In the genomic region with DNA sequence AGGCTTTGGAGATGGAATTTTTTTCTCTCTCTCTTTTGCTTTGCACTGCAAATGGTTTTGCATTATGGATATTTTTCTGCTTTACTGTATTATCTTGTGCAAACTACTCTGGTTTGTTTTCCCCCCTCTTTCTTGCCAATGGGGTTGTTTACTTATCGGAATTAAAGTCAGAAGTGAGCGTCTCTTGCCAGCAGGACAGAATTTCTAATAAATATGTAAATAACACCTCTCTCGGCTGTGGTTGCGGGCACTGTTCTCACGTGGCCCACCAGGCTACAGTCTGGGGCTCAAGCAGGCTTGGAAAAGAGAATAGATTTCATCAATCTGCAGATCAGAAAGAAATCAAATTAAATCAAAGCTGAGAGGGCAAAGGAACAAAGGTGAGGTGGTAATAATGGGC, we compare ENCODE assay signal across 26 cellular contexts.
"Had no signal": no experiment of that assay in that cellular context is flagged by ENCODE, and none has a peak within 500 bp of the region (broad histone marks: within the 10 kb centered on the region; RNA-seq: fewer than 3 reads in every experiment).

No MANE protein-coding gene starts in this region.

- DNase-seq: activated CD4-positive, alpha-beta memory T cell treated with anti-CD3 and anti-CD28 coated beads for 36 hours; activated CD4-positive, alpha-beta T cell treated with anti-CD3 and anti-CD28 coated beads for 36 hours; activated CD4-positive, alpha-beta T cell treated with anti-CD3 and anti-CD28 coated beads, Interleukin-2, amount 10 ng/mL, durations not matched to agents 24 days and 14 days; activated CD4-positive, CD25-positive, alpha-beta regulatory T cell; activated CD4-positive, CD25-positive, alpha-beta regulatory T cell treated with anti-CD3 and anti-CD28 coated beads, Interleukin-2, amount 50 U/mL, for 72 hours; activated CD8-positive, alpha-beta memory T cell treated with anti-CD3 and anti-CD28 coated beads, Interleukin-2, amount 10 ng/mL, durations not matched to agents 7 days and 5 days; activated CD8-positive, alpha-beta memory T cell treated with anti-CD3 and anti-CD28 coated beads, Interleukin-2, amount 50 U/mL, for 4 hours; activated CD8-positive, alpha-beta T cell treated with anti-CD3 and anti-CD28 coated beads, Interleukin-2, amount 10 ng/mL, durations not matched to agents 7 days and 5 days; activated effector memory CD4-positive, alpha-beta T cell treated with anti-CD3 and anti-CD28 coated beads, Interleukin-2, amount 50 U/mL, for 16 hours; activated naive CD4-positive, alpha-beta T cell treated with anti-CD3 and anti-CD28 coated beads for 36 hours; activated naive CD8-positive, alpha-beta T cell treated with anti-CD3 and anti-CD28 coated beads for 36 hours; activated naive CD8-positive, alpha-beta T cell treated with anti-CD3 and anti-CD28 coated beads, Interleukin-2, amount 50 U/mL, for 24 hours; activated T-cell treated with anti-CD3 and anti-CD28 coated beads, Interleukin-2, amount 50 U/mL, for 1 hour; activated T-cell treated with anti-CD3 and anti-CD28 coated beads, Interleukin-2, amount 50 U/mL, for 48 hours; adrenal gland; amygdala; aorta; brain microvascular endothelial cell; dorsolateral prefrontal cortex; effector memory CD4-positive, alpha-beta T cell; endodermal cell; foreskin fibroblast; head of caudate nucleus; T1000 had no signal

- H3K4me3 ChIP-seq: adrenal gland, coronary artery, dorsolateral prefrontal cortex had no signal

- H3K9me3 ChIP-seq: adrenal gland had no signal

- H3K27me3 ChIP-seq: adrenal gland, brain microvascular endothelial cell, dorsolateral prefrontal cortex had no signal

- H3K36me3 ChIP-seq: adrenal gland, brain microvascular endothelial cell had no signal

- H3K27ac ChIP-seq: adrenal gland, brain microvascular endothelial cell, coronary artery, dorsolateral prefrontal cortex had no signal

- H3K4me1 ChIP-seq: adrenal gland had no signal

- ATAC-seq: activated CD4-positive, alpha-beta T cell treated with anti-CD3 and anti-CD28 coated beads for 36 hours; activated CD8-positive, alpha-beta memory T cell treated with anti-CD3 and anti-CD28 coated beads, Interleukin-2, amount 10 ng/mL, durations not matched to agents 7 days and 5 days; activated CD8-positive, alpha-beta T cell treated with anti-CD3 and anti-CD28 coated beads, Interleukin-2, amount 10 ng/mL, durations not matched to agents 7 days and 5 days; activated naive CD8-positive, alpha-beta T cell treated with anti-CD3 and anti-CD28 coated beads, Interleukin-2, amount 50 U/mL, for 24 hours; esophagus mucosa had no signal
